ENCODE assay signal across 22 cellular contexts in genomic region chr9:98750396-98751060, GRCh38. TPM values are rescaled to one million over a fixed set of nuclear protein-coding genes. Genes with fewer than 3 reads are reported as not detected.
"Had no signal": no experiment of that assay in that cellular context is flagged by ENCODE, and none has a peak within 500 bp of the region (broad histone marks: within the 10 kb centered on the region; RNA-seq: fewer than 3 reads in every experiment).

No MANE protein-coding gene starts in this region.

- H3K4me1 Mint-ChIP-seq: activated CD4-positive, alpha-beta T cell treated with anti-CD3 and anti-CD28 coated beads, Interleukin-2, amount 10 ng/mL, durations not matched to agents 24 days and 14 days; activated naive CD8-positive, alpha-beta T cell treated with anti-CD3 and anti-CD28 coated beads for 36 hours; activated T-helper 17 cell treated with anti-CD3 and anti-CD28 coated beads, Interleukin-2, amount 50 U/mL, for 72 hours; nephron; stimulated activated naive B cell treated with anti-CD40 and anti-IgM and Interleukin-4, amounts not matched to agents 10 μg/mL and 1 μg/mL and 100 μg/mL, for 72 hours had no signal

- ATAC-seq: activated CD8-positive, alpha-beta T cell treated with anti-CD3 and anti-CD28 coated beads for 36 hours; activated T-helper 17 cell treated with anti-CD3 and anti-CD28 coated beads, Interleukin-2, amount 50 U/mL, for 72 hours; body of pancreas; stimulated activated naive B cell treated with anti-CD40 and anti-IgM and Interleukin-4, amounts not matched to agents 10 μg/mL and 1 μg/mL and 100 μg/mL, for 72 hours had no signal

- DNase-seq: activated CD4-positive, alpha-beta T cell treated with anti-CD3 and anti-CD28 coated beads, Interleukin-2, amount 10 ng/mL, durations not matched to agents 24 days and 14 days; activated CD4-positive, CD25-positive, alpha-beta regulatory T cell; activated CD8-positive, alpha-beta T cell treated with anti-CD3 and anti-CD28 coated beads for 36 hours; activated naive CD4-positive, alpha-beta T cell; activated naive CD8-positive, alpha-beta T cell treated with anti-CD3 and anti-CD28 coated beads for 36 hours; activated T-cell treated with anti-CD3 and anti-CD28 coated beads, Interleukin-2, amount 50 U/mL, for 1 hour; body of pancreas; caudate nucleus; erythroblast; head of caudate nucleus; left ventricle myocardium inferior; mammary epithelial cell; midbrain; sigmoid colon; stimulated activated CD4-positive, alpha-beta T cell treated with anti-CD3 and anti-CD28 coated beads, Interleukin-4, amount 100 ng/mL, for 4 hours; stimulated activated naive B cell treated with anti-CD40 and anti-IgM and Interleukin-4, amounts not matched to agents 10 μg/mL and 1 μg/mL and 100 μg/mL, for 72 hours; T-helper 9 cell had no signal

- H3K27me3 Mint-ChIP-seq: activated CD4-positive, alpha-beta T cell treated with anti-CD3 and anti-CD28 coated beads, Interleukin-2, amount 10 ng/mL, durations not matched to agents 24 days and 14 days; activated CD8-positive, alpha-beta T cell treated with anti-CD3 and anti-CD28 coated beads for 36 hours; activated naive CD8-positive, alpha-beta T cell treated with anti-CD3 and anti-CD28 coated beads for 36 hours; activated T-helper 17 cell treated with anti-CD3 and anti-CD28 coated beads, Interleukin-2, amount 50 U/mL, for 72 hours; stimulated activated naive B cell treated with anti-CD40 and anti-IgM and Interleukin-4, amounts not matched to agents 10 μg/mL and 1 μg/mL and 100 μg/mL, for 72 hours had no signal

- H3K9me3 Mint-ChIP-seq: activated CD4-positive, alpha-beta T cell treated with anti-CD3 and anti-CD28 coated beads, Interleukin-2, amount 10 ng/mL, durations not matched to agents 24 days and 14 days; activated CD8-positive, alpha-beta T cell treated with anti-CD3 and anti-CD28 coated beads for 36 hours; activated T-helper 17 cell treated with anti-CD3 and anti-CD28 coated beads, Interleukin-2, amount 50 U/mL, for 72 hours; nephron had no signal

- H3K9me3 ChIP-seq: body of pancreas, sigmoid colon had no signal

- H3K4me3 ChIP-seq: body of pancreas, left ventricle myocardium inferior, sigmoid colon had no signal

- FAIRE-seq: colon, endometrium, frontal cortex had no signal

- H3K27ac Mint-ChIP-seq: activated CD4-positive, alpha-beta T cell treated with anti-CD3 and anti-CD28 coated beads, Interleukin-2, amount 10 ng/mL, durations not matched to agents 24 days and 14 days; activated CD8-positive, alpha-beta T cell treated with anti-CD3 and anti-CD28 coated beads for 36 hours; activated naive CD8-positive, alpha-beta T cell treated with anti-CD3 and anti-CD28 coated beads for 36 hours; activated T-helper 17 cell treated with anti-CD3 and anti-CD28 coated beads, Interleukin-2, amount 50 U/mL, for 72 hours; nephron; stimulated activated naive B cell treated with anti-CD40 and anti-IgM and Interleukin-4, amounts not matched to agents 10 μg/mL and 1 μg/mL and 100 μg/mL, for 72 hours had no signal

- H3K27ac ChIP-seq: body of pancreas, left ventricle myocardium inferior, sigmoid colon had no signal

- H3K27me3 ChIP-seq: body of pancreas, sigmoid colon had no signal

- H3K4me3 Mint-ChIP-seq: activated CD4-positive, alpha-beta T cell treated with anti-CD3 and anti-CD28 coated beads, Interleukin-2, amount 10 ng/mL, durations not matched to agents 24 days and 14 days; activated CD8-positive, alpha-beta T cell treated with anti-CD3 and anti-CD28 coated beads for 36 hours; activated naive CD8-positive, alpha-beta T cell treated with anti-CD3 and anti-CD28 coated beads for 36 hours; activated T-helper 17 cell treated with anti-CD3 and anti-CD28 coated beads, Interleukin-2, amount 50 U/mL, for 72 hours; nephron; stimulated activated naive B cell treated with anti-CD40 and anti-IgM and Interleukin-4, amounts not matched to agents 10 μg/mL and 1 μg/mL and 100 μg/mL, for 72 hours had no signal

- H3K4me1 ChIP-seq: left ventricle myocardium inferior, sigmoid colon had no signal

RNA-seq across cellular contexts. Expression of gene GABBR2, which starts 41.8 kb away (rescaled TPM):
- total RNA-seq: activated CD4-positive, alpha-beta T cell treated with anti-CD3 and anti-CD28 coated beads, Interleukin-2, amount 10 ng/mL, durations not matched to agents 24 days and 14 days; activated CD8-positive, alpha-beta T cell treated with anti-CD3 and anti-CD28 coated beads for 36 hours; activated naive CD8-positive, alpha-beta T cell treated with anti-CD3 and anti-CD28 coated beads for 36 hours; activated T-helper 17 cell treated with anti-CD3 and anti-CD28 coated beads, Interleukin-2, amount 50 U/mL, for 72 hours; body of pancreas; mammary epithelial cell had no signal
- polyA plus RNA-seq: mammary epithelial cell had no signal
